In genomic region chr6:82248233-82248735, GRCh38 we compare ENCODE assay signal across 1 cellular context.
TF ChIP-seq lines count a peak whose summit lies in the region.

No MANE protein-coding gene starts in this region.

TF ChIP-seq in HepG2, 621 proteins besides CTCF, POLR2A, EP300 and RAD21 (continued from another document and continues in another):
- TF ChIP-seq, protein P1, sequence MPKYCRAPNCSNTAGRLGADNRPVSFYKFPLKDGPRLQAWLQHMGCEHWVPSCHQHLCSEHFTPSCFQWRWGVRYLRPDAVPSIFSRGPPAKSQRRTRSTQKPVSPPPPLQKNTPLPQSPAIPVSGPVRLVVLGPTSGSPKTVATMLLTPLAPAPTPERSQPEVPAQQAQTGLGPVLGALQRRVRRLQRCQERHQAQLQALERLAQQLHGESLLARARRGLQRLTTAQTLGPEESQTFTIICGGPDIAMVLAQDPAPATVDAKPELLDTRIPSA (CRISPR knock-in tag; IDR thresholded peaks at IDR 0.05; ENCODE audit: borderline replicate concordance), result no peak
- TF ChIP-seq MED13 (CRISPR knock-in tag; IDR thresholded peaks at IDR 0.05) (0 out of 2 replicates have a peak, but pooled peaks have one; percentile 43), MXI1 (IDR thresholded peaks at IDR 0.05; ENCODE audit: borderline replicate concordance, low read depth, low read length) (peak; percentile 39; the same call in 1 of the 3 replicates), ZNF143 (CRISPR knock-in tag; IDR thresholded peaks at IDR 0.05) (no peak), ZFX (CRISPR knock-in tag; IDR thresholded peaks at IDR 0.05; ENCODE audit: low read depth) (no peak), ZMAT5 (CRISPR knock-in tag; IDR thresholded peaks at IDR 0.05; ENCODE audit: borderline replicate concordance, low read depth) (no peak), FOXC1 (CRISPR knock-in tag; IDR thresholded peaks at IDR 0.05; ENCODE audit: borderline replicate concordance) (no peak), HIC2 (CRISPR knock-in tag; IDR thresholded peaks at IDR 0.05; ENCODE audit: low read depth) (no peak), WIZ (CRISPR knock-in tag; IDR thresholded peaks at IDR 0.05) (no peak), FIP1L1 (IDR thresholded peaks at IDR 0.05; ENCODE audit: borderline replicate concordance, insufficient read depth, low read depth, low read length) (no peak), SIN3B (IDR thresholded peaks at IDR 0.05; ENCODE audit: low read length) (no peak), ZBTB20 (CRISPR knock-in tag; IDR thresholded peaks at IDR 0.05; ENCODE audit: borderline replicate concordance, low read depth) (peak; percentile 5; the same call in 1 of the 2 replicates), MAFF (IDR thresholded peaks at IDR 0.05; ENCODE audit: low read depth, low read length) (peak; percentile 64), STAG1 (CRISPR knock-in tag; IDR thresholded peaks at IDR 0.05) (0 out of 2 replicates have a peak, but pooled peaks have one; percentile 3), REST (IDR thresholded peaks at IDR 0.05; ENCODE audit: borderline replicate concordance in 1 of 2, low read depth in 1 of 2, low read length in 2 of 2) (0 out of 4 replicates have a peak, but pooled peaks of 1 of the 2 experiments have one; percentile 6), ZFP62 (CRISPR knock-in tag; IDR thresholded peaks at IDR 0.05) (no peak), FLYWCH1 (CRISPR knock-in tag; IDR thresholded peaks at IDR 0.05) (0 out of 2 replicates have a peak, but pooled peaks have one; percentile 45), GATAD1 (CRISPR knock-in tag; IDR thresholded peaks at IDR 0.05) (no peak), RBFOX2 (IDR thresholded peaks at IDR 0.05; ENCODE audit: low read depth, low read length) (no peak), MYPOP (CRISPR knock-in tag; IDR thresholded peaks at IDR 0.05) (no peak), POLR2AphosphoS5 (IDR thresholded peaks at IDR 0.05; ENCODE audit: low read depth, low read length) (peak; percentile 77), ERF (CRISPR knock-in tag; IDR thresholded peaks at IDR 0.05) (no peak), KLF9 (CRISPR knock-in tag; IDR thresholded peaks at IDR 0.05; ENCODE audit: low read depth) (peak; percentile 65; the same call in 1 of the 2 replicates), ZFP90 (CRISPR knock-in tag; IDR thresholded peaks at IDR 0.05; ENCODE audit: borderline replicate concordance) (0 out of 2 replicates have a peak, but pooled peaks have one; percentile 15), ZNF563 (CRISPR knock-in tag; IDR thresholded peaks at IDR 0.05) (no peak), ZNF646 (CRISPR knock-in tag; IDR thresholded peaks at IDR 0.05) (no peak), YY1 (IDR thresholded peaks at IDR 0.05; ENCODE audit: insufficient read depth, insufficient replicate concordance, low read depth, low read length) (no peak)
- TF ChIP-seq, protein P2, sequence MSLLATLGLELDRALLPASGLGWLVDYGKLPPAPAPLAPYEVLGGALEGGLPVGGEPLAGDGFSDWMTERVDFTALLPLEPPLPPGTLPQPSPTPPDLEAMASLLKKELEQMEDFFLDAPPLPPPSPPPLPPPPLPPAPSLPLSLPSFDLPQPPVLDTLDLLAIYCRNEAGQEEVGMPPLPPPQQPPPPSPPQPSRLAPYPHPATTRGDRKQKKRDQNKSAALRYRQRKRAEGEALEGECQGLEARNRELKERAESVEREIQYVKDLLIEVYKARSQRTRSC (CRISPR knock-in tag; IDR thresholded peaks at IDR 0.05; ENCODE audit: low read depth), result 0 out of 2 replicates have a peak, but pooled peaks have one; percentile 26
- TF ChIP-seq, protein P3, sequence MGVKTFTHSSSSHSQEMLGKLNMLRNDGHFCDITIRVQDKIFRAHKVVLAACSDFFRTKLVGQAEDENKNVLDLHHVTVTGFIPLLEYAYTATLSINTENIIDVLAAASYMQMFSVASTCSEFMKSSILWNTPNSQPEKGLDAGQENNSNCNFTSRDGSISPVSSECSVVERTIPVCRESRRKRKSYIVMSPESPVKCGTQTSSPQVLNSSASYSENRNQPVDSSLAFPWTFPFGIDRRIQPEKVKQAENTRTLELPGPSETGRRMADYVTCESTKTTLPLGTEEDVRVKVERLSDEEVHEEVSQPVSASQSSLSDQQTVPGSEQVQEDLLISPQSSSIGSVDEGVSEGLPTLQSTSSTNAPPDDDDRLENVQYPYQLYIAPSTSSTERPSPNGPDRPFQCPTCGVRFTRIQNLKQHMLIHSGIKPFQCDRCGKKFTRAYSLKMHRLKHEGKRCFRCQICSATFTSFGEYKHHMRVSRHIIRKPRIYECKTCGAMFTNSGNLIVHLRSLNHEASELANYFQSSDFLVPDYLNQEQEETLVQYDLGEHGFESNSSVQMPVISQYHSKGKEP (CRISPR knock-in tag; IDR thresholded peaks at IDR 0.05), result no peak
- TF ChIP-seq, protein P4, sequence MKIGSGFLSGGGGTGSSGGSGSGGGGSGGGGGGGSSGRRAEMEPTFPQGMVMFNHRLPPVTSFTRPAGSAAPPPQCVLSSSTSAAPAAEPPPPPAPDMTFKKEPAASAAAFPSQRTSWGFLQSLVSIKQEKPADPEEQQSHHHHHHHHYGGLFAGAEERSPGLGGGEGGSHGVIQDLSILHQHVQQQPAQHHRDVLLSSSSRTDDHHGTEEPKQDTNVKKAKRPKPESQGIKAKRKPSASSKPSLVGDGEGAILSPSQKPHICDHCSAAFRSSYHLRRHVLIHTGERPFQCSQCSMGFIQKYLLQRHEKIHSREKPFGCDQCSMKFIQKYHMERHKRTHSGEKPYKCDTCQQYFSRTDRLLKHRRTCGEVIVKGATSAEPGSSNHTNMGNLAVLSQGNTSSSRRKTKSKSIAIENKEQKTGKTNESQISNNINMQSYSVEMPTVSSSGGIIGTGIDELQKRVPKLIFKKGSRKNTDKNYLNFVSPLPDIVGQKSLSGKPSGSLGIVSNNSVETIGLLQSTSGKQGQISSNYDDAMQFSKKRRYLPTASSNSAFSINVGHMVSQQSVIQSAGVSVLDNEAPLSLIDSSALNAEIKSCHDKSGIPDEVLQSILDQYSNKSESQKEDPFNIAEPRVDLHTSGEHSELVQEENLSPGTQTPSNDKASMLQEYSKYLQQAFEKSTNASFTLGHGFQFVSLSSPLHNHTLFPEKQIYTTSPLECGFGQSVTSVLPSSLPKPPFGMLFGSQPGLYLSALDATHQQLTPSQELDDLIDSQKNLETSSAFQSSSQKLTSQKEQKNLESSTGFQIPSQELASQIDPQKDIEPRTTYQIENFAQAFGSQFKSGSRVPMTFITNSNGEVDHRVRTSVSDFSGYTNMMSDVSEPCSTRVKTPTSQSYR (CRISPR knock-in tag; IDR thresholded peaks at IDR 0.05; ENCODE audit: borderline replicate concordance), result no peak
- TF ChIP-seq, protein P5, sequence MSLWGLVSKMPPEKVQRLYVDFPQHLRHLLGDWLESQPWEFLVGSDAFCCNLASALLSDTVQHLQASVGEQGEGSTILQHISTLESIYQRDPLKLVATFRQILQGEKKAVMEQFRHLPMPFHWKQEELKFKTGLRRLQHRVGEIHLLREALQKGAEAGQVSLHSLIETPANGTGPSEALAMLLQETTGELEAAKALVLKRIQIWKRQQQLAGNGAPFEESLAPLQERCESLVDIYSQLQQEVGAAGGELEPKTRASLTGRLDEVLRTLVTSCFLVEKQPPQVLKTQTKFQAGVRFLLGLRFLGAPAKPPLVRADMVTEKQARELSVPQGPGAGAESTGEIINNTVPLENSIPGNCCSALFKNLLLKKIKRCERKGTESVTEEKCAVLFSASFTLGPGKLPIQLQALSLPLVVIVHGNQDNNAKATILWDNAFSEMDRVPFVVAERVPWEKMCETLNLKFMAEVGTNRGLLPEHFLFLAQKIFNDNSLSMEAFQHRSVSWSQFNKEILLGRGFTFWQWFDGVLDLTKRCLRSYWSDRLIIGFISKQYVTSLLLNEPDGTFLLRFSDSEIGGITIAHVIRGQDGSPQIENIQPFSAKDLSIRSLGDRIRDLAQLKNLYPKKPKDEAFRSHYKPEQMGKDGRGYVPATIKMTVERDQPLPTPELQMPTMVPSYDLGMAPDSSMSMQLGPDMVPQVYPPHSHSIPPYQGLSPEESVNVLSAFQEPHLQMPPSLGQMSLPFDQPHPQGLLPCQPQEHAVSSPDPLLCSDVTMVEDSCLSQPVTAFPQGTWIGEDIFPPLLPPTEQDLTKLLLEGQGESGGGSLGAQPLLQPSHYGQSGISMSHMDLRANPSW (CRISPR knock-in tag; IDR thresholded peaks at IDR 0.05; ENCODE audit: borderline replicate concordance), result peak; percentile 22; the same call in 1 of the 2 replicates
